In the genomic region with DNA sequence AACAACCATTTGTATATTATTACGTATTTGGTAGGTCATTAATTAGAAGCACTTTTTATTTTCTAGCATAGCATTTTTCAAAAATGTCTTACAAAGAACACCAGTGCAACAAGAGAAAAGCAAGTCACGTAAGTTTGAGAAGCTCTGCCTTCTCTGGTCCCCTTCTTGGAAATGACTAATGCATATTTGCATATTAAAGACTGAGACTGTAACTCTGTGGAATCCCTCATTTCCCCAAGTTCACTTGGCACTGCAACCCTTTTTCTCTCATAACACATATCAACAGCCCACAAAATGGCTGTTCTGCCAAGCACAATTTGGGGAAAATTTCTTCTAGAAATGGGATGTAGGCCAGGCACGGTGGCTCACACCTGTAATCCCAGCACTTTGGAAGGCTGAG, we compare ENCODE assay signal across 14 cellular contexts.
DNase-seq lines count a peak whose midpoint lies in the region; ATAC-seq and TF ChIP-seq lines count a peak whose summit lies in the region.
"Had no signal": no experiment of that assay in that cellular context is flagged by ENCODE, and none has a peak within 500 bp of the region (broad histone marks: within the 10 kb centered on the region; RNA-seq: fewer than 3 reads in every experiment).

No MANE protein-coding gene starts in this region.

- H3K79me2 ChIP-seq in MM.1S (ENCODE audit: low read length): no peaks in the 10 kb centered on the region

- H3K9me3 ChIP-seq in SK-N-MC (ENCODE audit: low read depth, low read length) (no peaks in the 10 kb centered on the region), MM.1S (replicated peaks; ENCODE audit: insufficient read depth, low read length) (no peaks in the 10 kb centered on the region)
- H3K9me3 ChIP-seq: gastrocnemius medialis, prostate gland had no signal

- H2AFZ ChIP-seq in MM.1S (ENCODE audit: low read length): no peak overlapping the region

- H3K27ac ChIP-seq in SK-N-MC (peak overlapping the region; percentile 79), MM.1S (ENCODE audit: low read length) (no peak overlapping the region)
- H3K27ac ChIP-seq: gastrocnemius medialis, prostate gland, VCaP had no signal

- peak overlapping the region in 1 of 2 donors; percentile 11 for H3K4me3 Mint-ChIP-seq in activated T-cell treated with anti-CD3 and anti-CD28 coated beads, Interleukin-2, amount 50 U/mL, for 72 hours
- no peak overlapping the region for H3K4me3 Mint-ChIP-seq in stimulated activated memory B cell treated with anti-CD40 and anti-IgM and Interleukin-4, amounts not matched to agents 10 μg/mL and 1 μg/mL and 100 μg/mL, for 72 hours
- H3K4me3 Mint-ChIP-seq: brain had no signal

- no peak overlapping the region for H3K27ac Mint-ChIP-seq in activated T-cell treated with anti-CD3 and anti-CD28 coated beads, Interleukin-2, amount 50 U/mL, for 72 hours
- H3K27ac Mint-ChIP-seq in stimulated activated memory B cell treated with anti-CD40 and anti-IgM and Interleukin-4, amounts not matched to agents 10 μg/mL and 1 μg/mL and 100 μg/mL, for 72 hours: no peak overlapping the region
- H3K27ac Mint-ChIP-seq: brain had no signal

- no peaks in the 10 kb centered on the region for H3K36me3 ChIP-seq in SK-N-MC (ENCODE audit: insufficient read depth, low read length)
- H3K36me3 ChIP-seq in MM.1S (replicated peaks; ENCODE audit: insufficient read depth, low read length): no peaks in the 10 kb centered on the region
- H3K36me3 ChIP-seq: gastrocnemius medialis, prostate gland had no signal

- no peaks in the 10 kb centered on the region for H3K36me3 Mint-ChIP-seq in activated T-cell treated with anti-CD3 and anti-CD28 coated beads, Interleukin-2, amount 50 U/mL, for 72 hours (ENCODE audit: insufficient read depth in 2 of 2)
- H3K36me3 Mint-ChIP-seq in stimulated activated memory B cell treated with anti-CD40 and anti-IgM and Interleukin-4, amounts not matched to agents 10 μg/mL and 1 μg/mL and 100 μg/mL, for 72 hours: no peaks in the 10 kb centered on the region

- H3K9me3 Mint-ChIP-seq in activated T-cell treated with anti-CD3 and anti-CD28 coated beads, Interleukin-2, amount 50 U/mL, for 72 hours: no peaks in the 10 kb centered on the region
- H3K9me3 Mint-ChIP-seq in stimulated activated memory B cell treated with anti-CD40 and anti-IgM and Interleukin-4, amounts not matched to agents 10 μg/mL and 1 μg/mL and 100 μg/mL, for 72 hours: no peaks in the 10 kb centered on the region

- ATAC-seq in activated T-cell treated with anti-CD3 and anti-CD28 coated beads, Interleukin-2, amount 50 U/mL, for 72 hours (replicated peaks in 1 of 2): peak; percentile 67 to 73
- peak; percentile 74 for ATAC-seq in HG02610 (IDR thresholded peaks at IDR 0.05; ENCODE audit: unreplicated experiment)
- peak; percentile 47 for ATAC-seq in stimulated activated naive CD8-positive, alpha-beta T cell treated with anti-CD3 and anti-CD28 coated beads, Interleukin-15, Interleukin-2, amounts not matched to agents 100 U/mL and 50 U/mL, for 24 hours
- no peak for ATAC-seq in stimulated activated memory B cell treated with anti-CD40 and anti-IgM and Interleukin-4, amounts not matched to agents 10 μg/mL and 1 μg/mL and 100 μg/mL, for 72 hours
- no peak for ATAC-seq in left ventricle myocardium superior
- ATAC-seq: gastrocnemius medialis had no signal

- intact Hi-C loops in left ventricle myocardium superior (cut with micrococcal nuclease): no loop called here

- H3K4me3 ChIP-seq in SK-N-MC (0 out of 2 replicates have a peak overlapping the region, but pooled peaks have one; percentile 33), MM.1S (ENCODE audit: low read length) (no peak overlapping the region)
- H3K4me3 ChIP-seq: gastrocnemius medialis, prostate gland had no signal

- no peaks in the 10 kb centered on the region for H3K27me3 ChIP-seq in MM.1S (replicated peaks; ENCODE audit: insufficient read depth, low read length)
- H3K27me3 ChIP-seq: gastrocnemius medialis had no signal

- DNase-seq in activated T-cell treated with anti-CD3 and anti-CD28 coated beads, Interleukin-2, amount 50 U/mL, for 72 hours: no peak
- DNase-seq in activated T-cell treated with anti-CD3 and anti-CD28 coated beads, Interleukin-2, amount 50 U/mL, for 1 hour: no peak
- DNase-seq in SK-N-MC (ENCODE audit: low read depth, low spot score): no peak
- no peak for DNase-seq in stimulated activated naive CD8-positive, alpha-beta T cell treated with anti-CD3 and anti-CD28 coated beads, Interleukin-15, Interleukin-2, amounts not matched to agents 100 U/mL and 50 U/mL, for 24 hours
- no peak for DNase-seq in left ventricle myocardium superior
- DNase-seq in MM.1S: no peak
- DNase-seq: Calu3; effector CD8-positive, alpha-beta T cell; gastrocnemius medialis had no signal

- no peak overlapping the region for H3K4me2 ChIP-seq in MM.1S (ENCODE audit: low read depth, low read length)

- H3K9me2 ChIP-seq in MM.1S (replicated peaks; ENCODE audit: insufficient read depth, low read length): no peaks in the 10 kb centered on the region

- H3K9ac ChIP-seq in SK-N-MC (ENCODE audit: insufficient read length) (no peak overlapping the region), MM.1S (ENCODE audit: low read length) (no peak overlapping the region)

- H3K27me3 Mint-ChIP-seq in activated T-cell treated with anti-CD3 and anti-CD28 coated beads, Interleukin-2, amount 50 U/mL, for 72 hours (ENCODE audit: low read depth): peaks cover 15% of the 10 kb centered on the region
- H3K27me3 Mint-ChIP-seq in stimulated activated memory B cell treated with anti-CD40 and anti-IgM and Interleukin-4, amounts not matched to agents 10 μg/mL and 1 μg/mL and 100 μg/mL, for 72 hours: no peaks in the 10 kb centered on the region
- H3K27me3 Mint-ChIP-seq: brain had no signal

- peaks cover 34% of the 10 kb centered on the region for H3K4me1 ChIP-seq in MM.1S (ENCODE audit: low read length)
- H3K4me1 ChIP-seq: gastrocnemius medialis, prostate gland had no signal

- no peak for TF ChIP-seq CTCF in MM.1S (IDR thresholded peaks at IDR 0.05; ENCODE audit: low read length)

- H3K4me1 Mint-ChIP-seq in activated T-cell treated with anti-CD3 and anti-CD28 coated beads, Interleukin-2, amount 50 U/mL, for 72 hours (ENCODE audit: low read depth): peaks cover 6% of the 10 kb centered on the region
- H3K4me1 Mint-ChIP-seq in stimulated activated memory B cell treated with anti-CD40 and anti-IgM and Interleukin-4, amounts not matched to agents 10 μg/mL and 1 μg/mL and 100 μg/mL, for 72 hours: no peaks in the 10 kb centered on the region

- no peaks in the 10 kb centered on the region for H4K20me1 ChIP-seq in MM.1S (ENCODE audit: insufficient read depth, low read length)

- H3F3A ChIP-seq in MM.1S (ENCODE audit: insufficient read depth, low read length): no peaks in the 10 kb centered on the region

Comparison
In these comparisons a context has a peak if more than half of its experiments do, and no peak if none do; other contexts are left out.
1. ATAC-seq: peak in activated T-cell treated with anti-CD3 and anti-CD28 coated beads, Interleukin-2, amount 50 U/mL, for 72 hours (2 of 2), HG02610 (single experiment) and stimulated activated naive CD8-positive, alpha-beta T cell treated with anti-CD3 and anti-CD28 coated beads, Interleukin-15, Interleukin-2, amounts not matched to agents 100 U/mL and 50 U/mL, for 24 hours (single experiment); none in stimulated activated memory B cell treated with anti-CD40 and anti-IgM and Interleukin-4, amounts not matched to agents 10 μg/mL and 1 μg/mL and 100 μg/mL, for 72 hours (single experiment) and left ventricle myocardium superior (single experiment).